Comparison of ENCODE assay signal across 8 cellular contexts in the genomic region with DNA sequence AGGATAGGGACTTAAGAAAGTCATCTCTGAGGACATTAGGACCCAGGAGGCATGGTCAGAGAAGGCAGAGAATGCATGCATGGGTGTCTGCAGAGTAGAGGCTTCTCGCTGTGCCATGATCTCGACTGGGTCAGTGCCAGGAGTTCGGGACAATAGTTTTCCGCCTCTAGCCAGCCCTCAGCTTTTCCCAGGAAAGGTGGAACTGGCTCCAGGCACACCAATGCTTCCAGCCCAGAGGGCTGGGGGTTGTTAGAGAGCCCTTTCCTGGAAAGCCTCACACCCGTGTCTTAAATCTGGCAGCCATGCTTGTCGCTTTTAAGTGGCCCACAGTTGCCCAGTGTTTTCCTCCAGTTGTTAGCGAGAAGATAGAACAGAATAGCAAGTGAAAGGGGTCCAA.
DNase-seq lines count a peak whose midpoint lies in the region; ATAC-seq and TF ChIP-seq lines count a peak whose summit lies in the region.

No MANE protein-coding gene starts in this region.

- H3K4me1 ChIP-seq in parathyroid adenoma, result no peaks in the 10 kb centered on the region

- peak overlapping the region; percentile 47 for H2AFZ ChIP-seq in parathyroid adenoma

- DNase-seq in ACHN, result peak; percentile 41
- DNase-seq in NCI-H345 treated with DMSO at 0.1 percent for 48 hours (lab: John Stamatoyannopoulos, UW; ENCODE audit: unreplicated experiment), result peak; percentile 50
- DNase-seq in choroid plexus epithelial cell (ENCODE audit: low read depth), result no peak
- no peak for DNase-seq in glomerular visceral epithelial cell (ENCODE audit: extremely low spot score)
- no peak for DNase-seq in GM13977 (ENCODE audit: low spot score)

- in situ Hi-C loops in ACHN (cut with HindIII; ENCODE audit: low pct_ligation_motif_present, low pct_unique_long_range_greater_than_20kb, low sequenced_read_pairs), result no loop called here
- in situ Hi-C loops in GM13977 (cut with MboI; ENCODE audit: low pct_unique_long_range_greater_than_20kb, low sequenced_read_pairs, unreplicated experiment), result no loop called here

- H3K36me3 ChIP-seq in parathyroid adenoma (ENCODE audit: control insufficient read depth, insufficient read depth, low read length), result no peaks in the 10 kb centered on the region

- H3K4me3 ChIP-seq in choroid plexus epithelial cell (ENCODE audit: low read depth, low read length) (peak overlapping the region; percentile 29), parathyroid adenoma (ENCODE audit: low read depth, low read length) (peak overlapping the region; percentile 36)

- ATAC-seq in GM18502 (IDR thresholded peaks at IDR 0.05; ENCODE audit: poor library complexity, unreplicated experiment) (peak; percentile 31), HG02970 (IDR thresholded peaks at IDR 0.05; ENCODE audit: low FRiP score, unreplicated experiment) (peak; percentile 13)

- H3K79me2 ChIP-seq in parathyroid adenoma, result no peaks in the 10 kb centered on the region

- no peak for TF ChIP-seq CTCF in choroid plexus epithelial cell (conservative IDR thresholded peaks at IDR 0.05; ENCODE audit: low read depth, low read length)
- no peak for TF ChIP-seq CTCF in parathyroid adenoma (IDR thresholded peaks at IDR 0.05)
- TF ChIP-seq CTCF in GM13977 (IDR thresholded peaks at IDR 0.05; ENCODE audit: extremely low read depth, insufficient read depth, missing control alignments), result no peak

- H3K9ac ChIP-seq in parathyroid adenoma, result no peak overlapping the region

- no peak overlapping the region for H3K4me2 ChIP-seq in parathyroid adenoma (ENCODE audit: low read length)

- no peaks in the 10 kb centered on the region for H3K27me3 ChIP-seq in parathyroid adenoma (ENCODE audit: control insufficient read depth, insufficient read depth, low read length)

- H3K9me3 ChIP-seq in parathyroid adenoma (ENCODE audit: control insufficient read depth, low read length), result no peaks in the 10 kb centered on the region

- H3K27ac ChIP-seq in parathyroid adenoma, result no peak overlapping the region

Comparison
In these comparisons a context has a peak if more than half of its experiments do, and no peak if none do; other contexts are left out.
1. DNase-seq: peak in ACHN (single experiment) and NCI-H345 treated with DMSO at 0.1 percent for 48 hours (single experiment); none in choroid plexus epithelial cell (single experiment), glomerular visceral epithelial cell (single experiment) and GM13977 (single experiment).